18 cellular contexts compared by ENCODE assay signal in the genomic region with DNA sequence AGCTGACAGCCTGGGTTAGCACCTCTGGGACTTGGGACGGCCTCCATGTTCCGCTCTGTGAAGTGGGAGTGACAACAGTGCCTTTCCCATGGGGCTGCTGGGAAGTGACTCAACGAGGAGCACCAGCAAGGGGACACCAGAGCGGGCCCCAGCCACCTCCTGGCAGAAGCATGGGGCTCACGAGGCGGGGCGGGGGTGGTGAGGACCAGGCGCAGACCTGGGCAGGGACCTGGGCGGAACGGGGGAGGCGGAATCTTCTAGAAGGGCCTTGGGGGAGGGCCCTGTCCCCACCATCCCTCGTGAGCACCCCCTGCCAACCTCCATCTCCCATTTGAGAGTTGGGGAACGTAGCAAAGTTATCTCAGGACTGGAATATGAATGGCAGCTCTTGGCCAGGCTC. TPM values are rescaled to one million over a fixed set of nuclear protein-coding genes. Genes with fewer than 3 reads are reported as not detected.
DNase-seq lines count a peak whose midpoint lies in the region; ATAC-seq and TF ChIP-seq lines count a peak whose summit lies in the region.
"Had no signal": no experiment of that assay in that cellular context is flagged by ENCODE, and none has a peak within 500 bp of the region (broad histone marks: within the 10 kb centered on the region; RNA-seq: fewer than 3 reads in every experiment).

No MANE protein-coding gene starts in this region.

- peaks cover 54% of the 10 kb centered on the region for H3K4me1 ChIP-seq in left ventricle myocardium inferior
- peaks cover 7% of the 10 kb centered on the region for H3K4me1 ChIP-seq in osteoblast (ENCODE audit: insufficient read depth, low read length)
- H3K4me1 ChIP-seq in thyroid gland: peaks cover 73 to 86% of the 10 kb centered on the region in 2 donors
- H3K4me1 ChIP-seq: BE2C, HAP-1 had no signal

- intact Hi-C loops in left ventricle myocardium inferior (cut with micrococcal nuclease) (no loop called here), left ventricle myocardium superior (cut with micrococcal nuclease) (no loop called here), thyroid gland (cut with DNase I) (no loop called here)
- intact Hi-C loops in activated T-helper 1 cell treated with anti-CD3 and anti-CD28 coated beads, Interleukin-12 subunit alpha, Interleukin-12 subunit beta, Interleukin-2, Interleukin-4 antibody, amounts not matched to agents 30 ng/mL and 10 ng/mL and 1 ng/mL, durations not matched to agents 14 hours and 24 hours and 36 hours (cut with micrococcal nuclease): no loop called here

- H2AFZ ChIP-seq in osteoblast (ENCODE audit: low read length): no peak overlapping the region

- 91 to 94% methylated on average over 10 to 13 of the region's 13 CpGs for WGBS in thyroid gland, 2 donors

- H3K4me1 Mint-ChIP-seq in activated T-helper 1 cell treated with anti-CD3 and anti-CD28 coated beads, Interleukin-12 subunit alpha, Interleukin-12 subunit beta, Interleukin-2, Interleukin-4 antibody, amounts not matched to agents 30 ng/mL and 10 ng/mL and 1 ng/mL, durations not matched to agents 14 hours and 24 hours and 36 hours (ENCODE audit: low read depth): no peaks in the 10 kb centered on the region

- peak overlapping the region; percentile 43 for H3K27ac ChIP-seq in left ventricle myocardium inferior (replicated peaks)
- peak overlapping the region; percentile 46 for H3K27ac ChIP-seq in C4-2B
- H3K27ac ChIP-seq in osteoblast (ENCODE audit: low read depth, low read length): no peak overlapping the region
- H3K27ac ChIP-seq in thyroid gland: peak overlapping the region; percentile 16 to 95 (median 44)
- H3K27ac ChIP-seq: BLaER1 treated with 17β-estradiol and CSF1 and Interleukin-3, amounts not matched to agents 10 nM and 100 nM had no signal

- TF ChIP-seq CTCF in left ventricle myocardium inferior (IDR thresholded peaks at IDR 0.05; ENCODE audit: borderline replicate concordance) (no peak), C4-2B (conservative IDR thresholded peaks at IDR 0.05) (no peak), osteoblast (IDR thresholded peaks at IDR 0.05; ENCODE audit: extremely low read depth, low read depth, low read length) (no peak), thyroid gland (IDR thresholded peaks at IDR 0.05) (no peak), GM10266 (IDR thresholded peaks at IDR 0.05; ENCODE audit: control insufficient read depth, insufficient read depth, low read depth, missing control alignments) (no peak)

- peaks cover 3% of the 10 kb centered on the region for H3K36me3 Mint-ChIP-seq in activated T-helper 1 cell treated with anti-CD3 and anti-CD28 coated beads, Interleukin-12 subunit alpha, Interleukin-12 subunit beta, Interleukin-2, Interleukin-4 antibody, amounts not matched to agents 30 ng/mL and 10 ng/mL and 1 ng/mL, durations not matched to agents 14 hours and 24 hours and 36 hours (ENCODE audit: low read depth)

- H3K9me3 ChIP-seq in left ventricle myocardium inferior (replicated peaks) (peaks cover 7% of the 10 kb centered on the region), osteoblast (ENCODE audit: low read depth, low read length) (no peaks in the 10 kb centered on the region), thyroid gland (no peaks in the 10 kb centered on the region)
- H3K9me3 ChIP-seq: BE2C had no signal

- H3K4me3 ChIP-seq in left ventricle myocardium inferior: no peak overlapping the region
- H3K4me3 ChIP-seq in osteoblast (ENCODE audit: insufficient read depth, low read length): no peak overlapping the region
- no peak overlapping the region for H3K4me3 ChIP-seq in thyroid gland (replicated peaks in 1 of 3)
- H3K4me3 ChIP-seq: BLaER1 treated with 17β-estradiol and CSF1 and Interleukin-3, amounts not matched to agents 10 nM and 100 nM; HAP-1 had no signal

- H3K27me3 Mint-ChIP-seq in activated T-helper 1 cell treated with anti-CD3 and anti-CD28 coated beads, Interleukin-12 subunit alpha, Interleukin-12 subunit beta, Interleukin-2, Interleukin-4 antibody, amounts not matched to agents 30 ng/mL and 10 ng/mL and 1 ng/mL, durations not matched to agents 14 hours and 24 hours and 36 hours (ENCODE audit: insufficient read depth): no peaks in the 10 kb centered on the region
- H3K27me3 Mint-ChIP-seq: CD4-positive, alpha-beta memory T cell had no signal

- H3K79me2 ChIP-seq in osteoblast (ENCODE audit: insufficient read depth, low read length): peaks cover 81% of the 10 kb centered on the region

- H3K36me3 ChIP-seq in left ventricle myocardium inferior: peaks cover 3% of the 10 kb centered on the region
- no peaks in the 10 kb centered on the region for H3K36me3 ChIP-seq in osteoblast (ENCODE audit: insufficient read depth, low read length)
- no peaks in the 10 kb centered on the region for H3K36me3 ChIP-seq in thyroid gland
- H3K36me3 ChIP-seq: BE2C, HAP-1 had no signal

- ATAC-seq in left ventricle myocardium superior: no peak

- no peaks in the 10 kb centered on the region for H3K9me3 Mint-ChIP-seq in activated T-helper 1 cell treated with anti-CD3 and anti-CD28 coated beads, Interleukin-12 subunit alpha, Interleukin-12 subunit beta, Interleukin-2, Interleukin-4 antibody, amounts not matched to agents 30 ng/mL and 10 ng/mL and 1 ng/mL, durations not matched to agents 14 hours and 24 hours and 36 hours
- H3K9me3 Mint-ChIP-seq: HFFc6 had no signal

- no peak for TF ChIP-seq POLR2A in thyroid gland (IDR thresholded peaks at IDR 0.05)

- H3K27ac Mint-ChIP-seq in activated T-helper 1 cell treated with anti-CD3 and anti-CD28 coated beads, Interleukin-12 subunit alpha, Interleukin-12 subunit beta, Interleukin-2, Interleukin-4 antibody, amounts not matched to agents 30 ng/mL and 10 ng/mL and 1 ng/mL, durations not matched to agents 14 hours and 24 hours and 36 hours: no peak overlapping the region
- H3K27ac Mint-ChIP-seq: CD4-positive, alpha-beta memory T cell had no signal

- no peak overlapping the region for H3K4me2 ChIP-seq in osteoblast (ENCODE audit: insufficient read depth, low read length)

- H4K20me1 ChIP-seq in osteoblast (ENCODE audit: insufficient read depth, low read length): peaks cover 50% of the 10 kb centered on the region

- DNase-seq in left ventricle myocardium inferior (no peak), left ventricle myocardium superior (no peak), osteoblast (ENCODE audit: insufficient read length, low spot score, missing footprints) (peak; percentile 35), thyroid gland (no peak), GM10266 (ENCODE audit: extremely low spot score) (no peak)
- no peak for DNase-seq in activated T-helper 1 cell treated with anti-CD3 and anti-CD28 coated beads, Interleukin-12 subunit alpha, Interleukin-12 subunit beta, Interleukin-2, Interleukin-4 antibody, amounts not matched to agents 30 ng/mL and 10 ng/mL and 1 ng/mL, durations not matched to agents 14 hours and 24 hours and 36 hours (ENCODE audit: low spot score)
- DNase-seq: AML-193; BE2C; Calu3; CD4-positive, alpha-beta memory T cell; COR-L47; DMS53; DMS79 treated with DMSO at 0.1 percent for 48 hours; GOT3 had no signal

- no peaks in the 10 kb centered on the region for H3K27me3 ChIP-seq in left ventricle myocardium inferior (ENCODE audit: low read depth)
- no peaks in the 10 kb centered on the region for H3K27me3 ChIP-seq in osteoblast (ENCODE audit: insufficient read depth, low read length)
- H3K27me3 ChIP-seq in thyroid gland: no peaks in the 10 kb centered on the region
- H3K27me3 ChIP-seq: BE2C; BLaER1 treated with 17β-estradiol and CSF1 and Interleukin-3, amounts not matched to agents 10 nM and 100 nM had no signal

- H3K4me3 Mint-ChIP-seq in activated T-helper 1 cell treated with anti-CD3 and anti-CD28 coated beads, Interleukin-12 subunit alpha, Interleukin-12 subunit beta, Interleukin-2, Interleukin-4 antibody, amounts not matched to agents 30 ng/mL and 10 ng/mL and 1 ng/mL, durations not matched to agents 14 hours and 24 hours and 36 hours: no peak overlapping the region
- H3K4me3 Mint-ChIP-seq: CD4-positive, alpha-beta memory T cell; HFFc6 had no signal

RNA-seq across cellular contexts. Expression of a gene that starts 37.9 kb away (rescaled TPM):
- total RNA-seq in left ventricle myocardium inferior (34.1 TPM), left ventricle myocardium superior (36.4 TPM), osteoblast (19.7 and 22.1 TPM in 2 replicates), thyroid gland (10 to 100 TPM; 44.3 to 87.2 (median 75.8) TPM)
- 38.9 and 45.0 TPM in 2 replicates for total RNA-seq in activated T-helper 1 cell treated with anti-CD3 and anti-CD28 coated beads, Interleukin-12 subunit alpha, Interleukin-12 subunit beta, Interleukin-2, Interleukin-4 antibody, amounts not matched to agents 30 ng/mL and 10 ng/mL and 1 ng/mL, durations not matched to agents 14 hours and 24 hours and 36 hours
